1 cellular context compared by ENCODE assay signal in the genomic region with DNA sequence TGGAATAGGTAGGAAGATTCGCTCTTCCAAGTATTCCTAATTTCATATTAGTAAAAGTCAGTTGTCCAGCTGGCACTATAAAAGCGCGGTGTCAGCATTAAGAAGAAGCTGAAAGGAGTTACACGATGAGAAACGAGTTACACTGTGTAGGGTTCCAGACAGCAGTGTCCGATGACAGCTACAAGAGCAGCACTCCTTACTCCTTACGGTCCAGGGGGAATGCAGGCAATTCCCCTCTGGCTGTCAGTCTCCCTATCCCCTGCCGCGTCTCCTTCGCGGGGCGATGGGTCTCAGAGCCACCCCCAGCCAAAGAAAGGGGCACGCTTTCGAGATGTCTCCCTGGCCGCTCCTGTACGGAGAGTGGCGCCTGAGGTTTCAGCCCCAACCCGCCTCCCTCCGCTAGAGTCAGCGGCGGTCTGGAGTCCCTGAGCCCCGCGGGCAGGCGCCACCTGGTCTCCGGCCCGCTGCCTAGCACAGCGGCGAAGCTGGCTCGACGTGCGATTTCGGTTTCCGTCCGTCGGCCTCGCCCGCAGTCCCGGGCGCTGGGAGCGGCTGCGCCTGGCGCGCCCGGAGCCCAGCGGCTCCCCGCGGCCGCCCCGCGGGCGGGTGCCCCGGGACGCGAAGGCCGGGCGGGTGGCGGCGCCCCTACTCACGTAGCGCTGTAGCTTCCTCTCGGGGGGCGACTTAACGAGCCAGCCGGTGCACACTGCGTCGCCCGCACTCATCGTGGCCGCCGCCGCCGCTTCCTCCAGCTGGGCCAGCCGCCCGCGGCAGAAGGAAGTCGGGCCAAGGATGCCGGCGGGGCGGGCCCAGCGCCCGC.
TF ChIP-seq lines count a peak whose summit lies in the region.

A gene with protein sequence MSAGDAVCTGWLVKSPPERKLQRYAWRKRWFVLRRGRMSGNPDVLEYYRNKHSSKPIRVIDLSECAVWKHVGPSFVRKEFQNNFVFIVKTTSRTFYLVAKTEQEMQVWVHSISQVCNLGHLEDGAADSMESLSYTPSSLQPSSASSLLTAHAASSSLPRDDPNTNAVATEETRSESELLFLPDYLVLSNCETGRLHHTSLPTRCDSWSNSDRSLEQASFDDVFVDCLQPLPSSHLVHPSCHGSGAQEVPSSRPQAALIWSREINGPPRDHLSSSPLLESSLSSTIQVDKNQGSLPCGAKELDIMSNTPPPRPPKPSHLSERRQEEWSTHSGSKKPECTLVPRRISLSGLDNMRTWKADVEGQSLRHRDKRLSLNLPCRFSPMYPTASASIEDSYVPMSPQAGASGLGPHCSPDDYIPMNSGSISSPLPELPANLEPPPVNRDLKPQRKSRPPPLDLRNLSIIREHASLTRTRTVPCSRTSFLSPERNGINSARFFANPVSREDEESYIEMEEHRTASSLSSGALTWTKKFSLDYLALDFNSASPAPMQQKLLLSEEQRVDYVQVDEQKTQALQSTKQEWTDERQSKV (minus strand): TSS at position 777 of the 820 bp plus-strand sequence. CDS start 52 bp downstream, at position 725.

TF ChIP-seq in K562, 482 proteins besides CTCF, POLR2A, EP300 and RAD21 (continued from another document and continues in another):
- TF ChIP-seq MITF (IDR thresholded peaks at IDR 0.05) = no peak
- TF ChIP-seq ILK (tag; IDR thresholded peaks at IDR 0.05; ENCODE audit: borderline replicate concordance, low read depth) = no peak
- peak; percentile 74 for TF ChIP-seq POLR2G (IDR thresholded peaks at IDR 0.05; ENCODE audit: low read depth, low read length)
- no peak for TF ChIP-seq HDAC2 (IDR thresholded peaks at IDR 0.05)
- no peak for TF ChIP-seq RBM34 (IDR thresholded peaks at IDR 0.05; ENCODE audit: borderline replicate concordance, insufficient read depth, low read length)
- TF ChIP-seq FOXA1 (IDR thresholded peaks at IDR 0.05; ENCODE audit: borderline replicate concordance) = no peak
- TF ChIP-seq, protein P1, sequence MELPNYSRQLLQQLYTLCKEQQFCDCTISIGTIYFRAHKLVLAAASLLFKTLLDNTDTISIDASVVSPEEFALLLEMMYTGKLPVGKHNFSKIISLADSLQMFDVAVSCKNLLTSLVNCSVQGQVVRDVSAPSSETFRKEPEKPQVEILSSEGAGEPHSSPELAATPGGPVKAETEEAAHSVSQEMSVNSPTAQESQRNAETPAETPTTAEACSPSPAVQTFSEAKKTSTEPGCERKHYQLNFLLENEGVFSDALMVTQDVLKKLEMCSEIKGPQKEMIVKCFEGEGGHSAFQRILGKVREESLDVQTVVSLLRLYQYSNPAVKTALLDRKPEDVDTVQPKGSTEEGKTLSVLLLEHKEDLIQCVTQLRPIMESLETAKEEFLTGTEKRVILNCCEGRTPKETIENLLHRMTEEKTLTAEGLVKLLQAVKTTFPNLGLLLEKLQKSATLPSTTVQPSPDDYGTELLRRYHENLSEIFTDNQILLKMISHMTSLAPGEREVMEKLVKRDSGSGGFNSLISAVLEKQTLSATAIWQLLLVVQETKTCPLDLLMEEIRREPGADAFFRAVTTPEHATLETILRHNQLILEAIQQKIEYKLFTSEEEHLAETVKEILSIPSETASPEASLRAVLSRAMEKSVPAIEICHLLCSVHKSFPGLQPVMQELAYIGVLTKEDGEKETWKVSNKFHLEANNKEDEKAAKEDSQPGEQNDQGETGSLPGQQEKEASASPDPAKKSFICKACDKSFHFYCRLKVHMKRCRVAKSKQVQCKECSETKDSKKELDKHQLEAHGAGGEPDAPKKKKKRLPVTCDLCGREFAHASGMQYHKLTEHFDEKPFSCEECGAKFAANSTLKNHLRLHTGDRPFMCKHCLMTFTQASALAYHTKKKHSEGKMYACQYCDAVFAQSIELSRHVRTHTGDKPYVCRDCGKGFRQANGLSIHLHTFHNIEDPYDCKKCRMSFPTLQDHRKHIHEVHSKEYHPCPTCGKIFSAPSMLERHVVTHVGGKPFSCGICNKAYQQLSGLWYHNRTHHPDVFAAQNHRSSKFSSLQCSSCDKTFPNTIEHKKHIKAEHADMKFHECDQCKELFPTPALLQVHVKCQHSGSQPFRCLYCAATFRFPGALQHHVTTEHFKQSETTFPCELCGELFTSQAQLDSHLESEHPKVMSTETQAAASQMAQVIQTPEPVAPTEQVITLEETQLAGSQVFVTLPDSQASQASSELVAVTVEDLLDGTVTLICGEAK (IDR thresholded peaks at IDR 0.05) = no peak; the same call in 1 of the 2 replicates
- TF ChIP-seq, protein P1 (CRISPR knock-in tag; IDR thresholded peaks at IDR 0.05) = no peak
- no peak for TF ChIP-seq MCM3 (IDR thresholded peaks at IDR 0.05)
- no peak for TF ChIP-seq HIVEP1 (CRISPR knock-in tag; IDR thresholded peaks at IDR 0.05)
- no peak for TF ChIP-seq PPARD (CRISPR knock-in tag; IDR thresholded peaks at IDR 0.05)
- TF ChIP-seq E4F1 (CRISPR knock-in tag; IDR thresholded peaks at IDR 0.05; ENCODE audit: borderline replicate concordance) = no peak
- no peak for TF ChIP-seq ZSCAN32 (CRISPR knock-in tag; IDR thresholded peaks at IDR 0.05)
- TF ChIP-seq PHB (CRISPR knock-in tag; IDR thresholded peaks at IDR 0.05) = no peak
- TF ChIP-seq, protein P2, sequence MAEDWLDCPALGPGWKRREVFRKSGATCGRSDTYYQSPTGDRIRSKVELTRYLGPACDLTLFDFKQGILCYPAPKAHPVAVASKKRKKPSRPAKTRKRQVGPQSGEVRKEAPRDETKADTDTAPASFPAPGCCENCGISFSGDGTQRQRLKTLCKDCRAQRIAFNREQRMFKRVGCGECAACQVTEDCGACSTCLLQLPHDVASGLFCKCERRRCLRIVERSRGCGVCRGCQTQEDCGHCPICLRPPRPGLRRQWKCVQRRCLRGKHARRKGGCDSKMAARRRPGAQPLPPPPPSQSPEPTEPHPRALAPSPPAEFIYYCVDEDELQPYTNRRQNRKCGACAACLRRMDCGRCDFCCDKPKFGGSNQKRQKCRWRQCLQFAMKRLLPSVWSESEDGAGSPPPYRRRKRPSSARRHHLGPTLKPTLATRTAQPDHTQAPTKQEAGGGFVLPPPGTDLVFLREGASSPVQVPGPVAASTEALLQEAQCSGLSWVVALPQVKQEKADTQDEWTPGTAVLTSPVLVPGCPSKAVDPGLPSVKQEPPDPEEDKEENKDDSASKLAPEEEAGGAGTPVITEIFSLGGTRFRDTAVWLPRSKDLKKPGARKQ (CRISPR knock-in tag; IDR thresholded peaks at IDR 0.05) = no peak
- TF ChIP-seq L3MBTL2 (IDR thresholded peaks at IDR 0.05) = peak; percentile 33; the same call in 1 of the 2 replicates
- no peak for TF ChIP-seq RBM25 (IDR thresholded peaks at IDR 0.05; ENCODE audit: low read depth, low read length, severe bottlenecking)
- peak; percentile 51; the same call in 1 of the 2 replicates for TF ChIP-seq NKRF (IDR thresholded peaks at IDR 0.05; ENCODE audit: borderline replicate concordance)
- TF ChIP-seq TEAD1 (CRISPR knock-in tag; IDR thresholded peaks at IDR 0.05) = no peak
- TF ChIP-seq ZFP1 (CRISPR knock-in tag; IDR thresholded peaks at IDR 0.05) = no peak
- TF ChIP-seq, protein P3, sequence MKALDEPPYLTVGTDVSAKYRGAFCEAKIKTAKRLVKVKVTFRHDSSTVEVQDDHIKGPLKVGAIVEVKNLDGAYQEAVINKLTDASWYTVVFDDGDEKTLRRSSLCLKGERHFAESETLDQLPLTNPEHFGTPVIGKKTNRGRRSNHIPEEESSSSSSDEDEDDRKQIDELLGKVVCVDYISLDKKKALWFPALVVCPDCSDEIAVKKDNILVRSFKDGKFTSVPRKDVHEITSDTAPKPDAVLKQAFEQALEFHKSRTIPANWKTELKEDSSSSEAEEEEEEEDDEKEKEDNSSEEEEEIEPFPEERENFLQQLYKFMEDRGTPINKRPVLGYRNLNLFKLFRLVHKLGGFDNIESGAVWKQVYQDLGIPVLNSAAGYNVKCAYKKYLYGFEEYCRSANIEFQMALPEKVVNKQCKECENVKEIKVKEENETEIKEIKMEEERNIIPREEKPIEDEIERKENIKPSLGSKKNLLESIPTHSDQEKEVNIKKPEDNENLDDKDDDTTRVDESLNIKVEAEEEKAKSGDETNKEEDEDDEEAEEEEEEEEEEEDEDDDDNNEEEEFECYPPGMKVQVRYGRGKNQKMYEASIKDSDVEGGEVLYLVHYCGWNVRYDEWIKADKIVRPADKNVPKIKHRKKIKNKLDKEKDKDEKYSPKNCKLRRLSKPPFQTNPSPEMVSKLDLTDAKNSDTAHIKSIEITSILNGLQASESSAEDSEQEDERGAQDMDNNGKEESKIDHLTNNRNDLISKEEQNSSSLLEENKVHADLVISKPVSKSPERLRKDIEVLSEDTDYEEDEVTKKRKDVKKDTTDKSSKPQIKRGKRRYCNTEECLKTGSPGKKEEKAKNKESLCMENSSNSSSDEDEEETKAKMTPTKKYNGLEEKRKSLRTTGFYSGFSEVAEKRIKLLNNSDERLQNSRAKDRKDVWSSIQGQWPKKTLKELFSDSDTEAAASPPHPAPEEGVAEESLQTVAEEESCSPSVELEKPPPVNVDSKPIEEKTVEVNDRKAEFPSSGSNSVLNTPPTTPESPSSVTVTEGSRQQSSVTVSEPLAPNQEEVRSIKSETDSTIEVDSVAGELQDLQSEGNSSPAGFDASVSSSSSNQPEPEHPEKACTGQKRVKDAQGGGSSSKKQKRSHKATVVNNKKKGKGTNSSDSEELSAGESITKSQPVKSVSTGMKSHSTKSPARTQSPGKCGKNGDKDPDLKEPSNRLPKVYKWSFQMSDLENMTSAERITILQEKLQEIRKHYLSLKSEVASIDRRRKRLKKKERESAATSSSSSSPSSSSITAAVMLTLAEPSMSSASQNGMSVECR (CRISPR knock-in tag; IDR thresholded peaks at IDR 0.05) = no peak
- TF ChIP-seq ZNF239 (CRISPR knock-in tag; IDR thresholded peaks at IDR 0.05) = no peak
- TF ChIP-seq SMARCE1 (IDR thresholded peaks at IDR 0.05) = 0 out of 2 replicates have a peak, but pooled peaks have one; percentile 9
- TF ChIP-seq RUNX1 (IDR thresholded peaks at IDR 0.05; ENCODE audit: low read depth) = no peak
- peak; percentile 30; the same call in 1 of the 2 replicates for TF ChIP-seq SMAD4 (CRISPR knock-in tag; conservative IDR thresholded peaks at IDR 0.05)
- TF ChIP-seq ZC3H11A (IDR thresholded peaks at IDR 0.05; ENCODE audit: low read depth, low read length) = no peak
